ENCODE assay signal across 11 cellular contexts in genomic region chr2:96240341-96241038, GRCh38. TPM values are rescaled to one million over a fixed set of nuclear protein-coding genes. Genes with fewer than 3 reads are reported as not detected.
DNase-seq lines count a peak whose midpoint lies in the region; ATAC-seq and TF ChIP-seq lines count a peak whose summit lies in the region.
"Had no signal": no experiment of that assay in that cellular context is flagged by ENCODE, and none has a peak within 500 bp of the region (broad histone marks: within the 10 kb centered on the region; RNA-seq: fewer than 3 reads in every experiment).

No MANE protein-coding gene starts in this region.

- no peaks in the 10 kb centered on the region for H3K27me3 ChIP-seq in CD4-positive, alpha-beta T cell (ENCODE audit: control insufficient read depth, insufficient read depth, low read length)
- no peaks in the 10 kb centered on the region for H3K27me3 ChIP-seq in Karpas-422 (ENCODE audit: low read length)
- H3K27me3 ChIP-seq: esophagus muscularis mucosa had no signal

- no peaks in the 10 kb centered on the region for H4K20me1 ChIP-seq in Karpas-422 (ENCODE audit: insufficient read depth, low read depth, low read length)

- peaks cover 33% of the 10 kb centered on the region for H3K4me1 Mint-ChIP-seq in CD4-positive, alpha-beta T cell (ENCODE audit: low read depth)
- H3K4me1 Mint-ChIP-seq in activated CD8-positive, alpha-beta T cell treated with anti-CD3 and anti-CD28 coated beads for 36 hours (ENCODE audit: low read depth): peaks cover 32% of the 10 kb centered on the region

- no peak overlapping the region for H2AFZ ChIP-seq in Karpas-422 (ENCODE audit: low read length)

- no peaks in the 10 kb centered on the region for H3K9me3 Mint-ChIP-seq in CD4-positive, alpha-beta T cell
- no peaks in the 10 kb centered on the region for H3K9me3 Mint-ChIP-seq in activated CD8-positive, alpha-beta T cell treated with anti-CD3 and anti-CD28 coated beads for 36 hours

- peak overlapping the region; percentile 61 for H3K4me2 ChIP-seq in Karpas-422 (ENCODE audit: low read depth, low read length, poor library complexity, severe bottlenecking)

- H3K27ac ChIP-seq in CD4-positive, alpha-beta T cell (ENCODE audit: low read depth, low read length): no peak overlapping the region
- peak overlapping the region; percentile 86 for H3K27ac ChIP-seq in Karpas-422 (ENCODE audit: low read length)
- H3K27ac ChIP-seq: esophagus muscularis mucosa, WERI-Rb-1 had no signal

- H3K36me3 ChIP-seq in Karpas-422 (ENCODE audit: insufficient read depth, low read length): no peaks in the 10 kb centered on the region
- H3K36me3 ChIP-seq: WERI-Rb-1 had no signal

- intact Hi-C loops in CD4-positive, alpha-beta T cell (cut with DNase I, micrococcal nuclease): no loop called here
- intact Hi-C loops in activated CD8-positive, alpha-beta T cell treated with anti-CD3 and anti-CD28 coated beads for 36 hours (cut with micrococcal nuclease): no loop called here
- intact Hi-C loops in left ventricle myocardium superior (cut with micrococcal nuclease): no loop called here

- TF ChIP-seq CTCF in CD4-positive, alpha-beta T cell (IDR thresholded peaks at IDR 0.05): no peak
- TF ChIP-seq CTCF in activated CD8-positive, alpha-beta T cell treated with anti-CD3 and anti-CD28 coated beads for 36 hours (IDR thresholded peaks at IDR 0.05): no peak

- peak overlapping the region; percentile 43 for H3K9ac ChIP-seq in Karpas-422 (ENCODE audit: low read length)

- POLR2A ChIA-PET in CD4-positive, alpha-beta T cell (lab: Charles Lee): interaction anchor here (1.2 to 3.0 kb wide), 2 partner anchors 32 to 38 kb away, joined by 3 to 26 read pairs; partner anchors contain the start of gene STARD7
- POLR2A ChIA-PET in activated CD8-positive, alpha-beta T cell treated with anti-CD3 and anti-CD28 coated beads for 36 hours (lab: Charles Lee): interaction anchor here (1.3 to 3.6 kb wide), 4 partner anchors 14 to 361 kb away, joined by 4 to 9 read pairs (median 5); no protein-coding TSS in a partner anchor

- no peaks in the 10 kb centered on the region for H3K27me3 Mint-ChIP-seq in CD4-positive, alpha-beta T cell
- no peaks in the 10 kb centered on the region for H3K27me3 Mint-ChIP-seq in activated CD8-positive, alpha-beta T cell treated with anti-CD3 and anti-CD28 coated beads for 36 hours

- no peak for ATAC-seq in CD4-positive, alpha-beta T cell (ENCODE audit: poor library complexity)
- ATAC-seq in activated CD8-positive, alpha-beta T cell treated with anti-CD3 and anti-CD28 coated beads for 36 hours: no peak
- ATAC-seq in left ventricle myocardium superior (peak; percentile 77), HG03159 (IDR thresholded peaks at IDR 0.05; ENCODE audit: unreplicated experiment) (no peak), GM18867 (IDR thresholded peaks at IDR 0.05; ENCODE audit: unreplicated experiment) (no peak)
- ATAC-seq: mucosa of descending colon had no signal

- H3K4me1 ChIP-seq in Karpas-422 (ENCODE audit: low read length): peaks cover 27% of the 10 kb centered on the region

- H3K4me3 Mint-ChIP-seq in CD4-positive, alpha-beta T cell: no peak overlapping the region
- H3K4me3 Mint-ChIP-seq in activated CD8-positive, alpha-beta T cell treated with anti-CD3 and anti-CD28 coated beads for 36 hours: no peak overlapping the region

- H3K9me3 ChIP-seq in CD4-positive, alpha-beta T cell (ENCODE audit: control insufficient read depth, low read length): no peaks in the 10 kb centered on the region
- no peaks in the 10 kb centered on the region for H3K9me3 ChIP-seq in Karpas-422 (ENCODE audit: low read length)
- H3K9me3 ChIP-seq: esophagus muscularis mucosa, mucosa of descending colon had no signal

- no peaks in the 10 kb centered on the region for H3K36me3 Mint-ChIP-seq in CD4-positive, alpha-beta T cell (ENCODE audit: low read depth)
- peaks cover 7% of the 10 kb centered on the region for H3K36me3 Mint-ChIP-seq in activated CD8-positive, alpha-beta T cell treated with anti-CD3 and anti-CD28 coated beads for 36 hours (ENCODE audit: low read depth)

- H3K79me2 ChIP-seq in Karpas-422 (ENCODE audit: low read length): no peaks in the 10 kb centered on the region

- no peak for DNase-seq in CD4-positive, alpha-beta T cell
- DNase-seq in Karpas-422 (no peak), left ventricle myocardium superior (no peak), inferior parietal cortex (ENCODE audit: extremely low spot score) (no peak), ecto neural progenitor cell (ENCODE audit: low spot score) (no peak)
- no peak for DNase-seq in activated CD8-positive, alpha-beta T cell treated with anti-CD3 and anti-CD28 coated beads for 36 hours
- DNase-seq: mucosa of descending colon had no signal

- CTCF ChIA-PET in CD4-positive, alpha-beta T cell (lab: Charles Lee): no interaction called here
- CTCF ChIA-PET in activated CD8-positive, alpha-beta T cell treated with anti-CD3 and anti-CD28 coated beads for 36 hours (lab: Charles Lee): interaction anchor here (1.1 to 1.5 kb wide), 5 partner anchors 12 to 218 kb away, joined by 3 to 5 read pairs (median 3); no protein-coding TSS in a partner anchor

- peak overlapping the region; percentile 13; the same call in 1 of the 2 replicates for H3K4me3 ChIP-seq in Karpas-422 (ENCODE audit: low read length)
- H3K4me3 ChIP-seq: esophagus muscularis mucosa, mucosa of descending colon had no signal

- H3K27ac Mint-ChIP-seq in CD4-positive, alpha-beta T cell: peak overlapping the region; percentile 94
- H3K27ac Mint-ChIP-seq in activated CD8-positive, alpha-beta T cell treated with anti-CD3 and anti-CD28 coated beads for 36 hours: peak overlapping the region; percentile 95

- no peaks in the 10 kb centered on the region for H3K9me2 ChIP-seq in Karpas-422 (replicated peaks; ENCODE audit: insufficient read depth, low read length)

RNA-seq across cellular contexts. Expression of gene TMEM127, which starts 25.3 kb away (rescaled TPM):
- 10 to 100 TPM; 34.2 to 36.0 TPM for total RNA-seq in CD4-positive, alpha-beta T cell
- total RNA-seq in Karpas-422 (2014; rRNA removed; shearing (Covaris generic); ENCODE audit: low replicate concordance): 17.7 and 21.9 TPM in 2 replicates
- 10 to 100 TPM; 13.1 to 15.0 TPM for total RNA-seq in activated CD8-positive, alpha-beta T cell treated with anti-CD3 and anti-CD28 coated beads for 36 hours
- total RNA-seq in left ventricle myocardium superior: 71.2 TPM

RNA-seq across cellular contexts. Expression of gene CIAO1, which starts 25.5 kb away (rescaled TPM):
- total RNA-seq in CD4-positive, alpha-beta T cell: 10 to 100 TPM; 55.4 to 55.6 TPM
- 71.2 and 101 TPM in 2 replicates for total RNA-seq in Karpas-422 (2014; rRNA removed; shearing (Covaris generic); ENCODE audit: low replicate concordance)
- total RNA-seq in activated CD8-positive, alpha-beta T cell treated with anti-CD3 and anti-CD28 coated beads for 36 hours: 10 to 100 TPM; 72.1 to 72.3 TPM
- 63.1 TPM for total RNA-seq in left ventricle myocardium superior

RNA-seq across cellular contexts. Expression of gene STARD7, which starts 31.9 kb away (rescaled TPM):
- 10 to 100 TPM; 57.4 to 58.6 TPM for total RNA-seq in CD4-positive, alpha-beta T cell
- total RNA-seq in Karpas-422 (2014; rRNA removed; shearing (Covaris generic); ENCODE audit: low replicate concordance): 140 and 167 TPM in 2 replicates
- 100 to 1,000 TPM; 145 to 149 TPM for total RNA-seq in activated CD8-positive, alpha-beta T cell treated with anti-CD3 and anti-CD28 coated beads for 36 hours
- 214 TPM for total RNA-seq in left ventricle myocardium superior
